ENCODE assay signal across 1 cellular context in the genomic region with DNA sequence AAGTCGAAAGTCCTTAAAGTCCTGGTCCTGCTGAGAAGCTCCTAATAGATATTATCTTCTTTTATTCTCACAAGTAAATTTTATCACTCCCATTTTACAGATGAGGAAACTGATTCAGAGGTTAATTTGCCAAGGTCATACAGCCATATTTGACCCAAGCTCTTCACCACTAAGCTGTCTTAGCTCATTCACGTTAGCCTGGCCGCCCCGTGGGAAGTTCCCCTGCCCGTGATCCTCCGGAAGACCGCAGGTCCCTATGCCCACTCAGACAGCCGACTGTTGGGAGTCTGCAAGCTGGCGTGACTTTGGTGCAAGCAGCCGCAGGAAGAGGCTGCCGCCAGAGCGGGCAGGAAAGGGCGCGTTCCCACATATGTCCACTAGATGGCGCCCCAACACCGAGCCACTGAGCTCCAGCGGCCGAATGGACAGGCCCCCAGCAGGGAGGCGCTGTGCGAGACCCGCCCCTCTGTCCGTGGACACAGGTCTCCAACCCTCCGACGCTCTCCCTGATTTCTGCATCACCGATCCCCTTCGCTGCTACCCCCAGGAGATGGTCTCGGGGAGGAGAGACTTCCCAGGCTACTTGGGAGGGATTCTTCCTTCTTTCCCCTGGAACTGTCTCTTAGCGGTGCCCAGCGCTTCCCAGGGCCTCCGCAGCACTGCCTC.
TF ChIP-seq lines count a peak whose summit lies in the region.

No MANE protein-coding gene starts in this region.

TF ChIP-seq in HepG2, 621 proteins besides CTCF, POLR2A, EP300 and RAD21 (continues in another document):
- TF ChIP-seq, protein P1, sequence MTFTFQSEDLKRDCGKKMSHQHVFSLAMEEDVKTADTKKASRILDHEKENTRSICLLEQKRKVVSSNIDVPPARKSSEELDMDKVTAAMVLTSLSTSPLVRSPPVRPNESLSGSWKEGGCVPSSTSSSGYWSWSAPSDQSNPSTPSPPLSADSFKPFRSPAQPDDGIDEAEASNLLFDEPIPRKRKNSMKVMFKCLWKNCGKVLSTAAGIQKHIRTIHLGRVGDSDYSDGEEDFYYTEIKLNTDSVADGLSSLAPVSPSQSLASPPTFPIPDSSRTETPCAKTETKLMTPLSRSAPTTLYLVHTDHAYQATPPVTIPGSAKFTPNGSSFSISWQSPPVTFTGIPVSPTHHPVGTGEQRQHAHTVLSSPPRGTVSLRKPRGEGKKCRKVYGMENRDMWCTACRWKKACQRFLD (CRISPR knock-in tag; IDR thresholded peaks at IDR 0.05; ENCODE audit: borderline replicate concordance): no peak
- TF ChIP-seq ZNF20 (CRISPR knock-in tag; IDR thresholded peaks at IDR 0.05) (no peak), HNRNPLL (IDR thresholded peaks at IDR 0.05; ENCODE audit: low read depth, low read length, poor library complexity, severe bottlenecking) (peak; percentile 18), MXD4 (CRISPR knock-in tag; IDR thresholded peaks at IDR 0.05) (no peak), PCBP2 (optimal IDR thresholded peaks at IDR 0.05; ENCODE audit: low read depth, low read length, poor library complexity, severe bottlenecking) (no peak), ZNF629 (CRISPR knock-in tag; conservative IDR thresholded peaks at IDR 0.05) (peak; percentile 83), NCOA5 (CRISPR knock-in tag; IDR thresholded peaks at IDR 0.05) (no peak), KDM3A (CRISPR knock-in tag; IDR thresholded peaks at IDR 0.05; ENCODE audit: low read depth) (peak; percentile 57; the same call in 1 of the 2 replicates), NONO (IDR thresholded peaks at IDR 0.05) (no peak), NONO (CRISPR knock-in tag; conservative IDR thresholded peaks at IDR 0.05) (peak; percentile 64), ZNF737 (CRISPR knock-in tag; IDR thresholded peaks at IDR 0.05; ENCODE audit: borderline replicate concordance) (no peak), ETV5 (CRISPR knock-in tag; IDR thresholded peaks at IDR 0.05; ENCODE audit: borderline replicate concordance) (0 out of 2 replicates have a peak, but pooled peaks have one; percentile 19), ZNF549 (CRISPR knock-in tag; IDR thresholded peaks at IDR 0.05) (no peak), ISX (CRISPR knock-in tag; conservative IDR thresholded peaks at IDR 0.05) (no peak), ZNF253 (CRISPR knock-in tag; IDR thresholded peaks at IDR 0.05; ENCODE audit: borderline replicate concordance) (no peak), HNF4A (CRISPR knock-in tag; IDR thresholded peaks at IDR 0.05) (no peak), HIVEP1 (CRISPR knock-in tag; IDR thresholded peaks at IDR 0.05) (no peak), ZNF326 (CRISPR knock-in tag; IDR thresholded peaks at IDR 0.05; ENCODE audit: borderline replicate concordance) (no peak), NFYC (CRISPR knock-in tag; IDR thresholded peaks at IDR 0.05) (no peak), REXO4 (CRISPR knock-in tag; IDR thresholded peaks at IDR 0.05; ENCODE audit: borderline replicate concordance) (no peak), ZNF17 (CRISPR knock-in tag; IDR thresholded peaks at IDR 0.05) (no peak), MBD4 (IDR thresholded peaks at IDR 0.05; ENCODE audit: borderline replicate concordance, low read length) (no peak), NFRKB (IDR thresholded peaks at IDR 0.05) (no peak), TOPORS (CRISPR knock-in tag; IDR thresholded peaks at IDR 0.05) (no peak), ZSCAN25 (CRISPR knock-in tag; IDR thresholded peaks at IDR 0.05) (no peak), POLR2G (IDR thresholded peaks at IDR 0.05; ENCODE audit: low read depth, low read length) (no peak), KLF6 (CRISPR knock-in tag; IDR thresholded peaks at IDR 0.05) (no peak)
- TF ChIP-seq, protein P2, sequence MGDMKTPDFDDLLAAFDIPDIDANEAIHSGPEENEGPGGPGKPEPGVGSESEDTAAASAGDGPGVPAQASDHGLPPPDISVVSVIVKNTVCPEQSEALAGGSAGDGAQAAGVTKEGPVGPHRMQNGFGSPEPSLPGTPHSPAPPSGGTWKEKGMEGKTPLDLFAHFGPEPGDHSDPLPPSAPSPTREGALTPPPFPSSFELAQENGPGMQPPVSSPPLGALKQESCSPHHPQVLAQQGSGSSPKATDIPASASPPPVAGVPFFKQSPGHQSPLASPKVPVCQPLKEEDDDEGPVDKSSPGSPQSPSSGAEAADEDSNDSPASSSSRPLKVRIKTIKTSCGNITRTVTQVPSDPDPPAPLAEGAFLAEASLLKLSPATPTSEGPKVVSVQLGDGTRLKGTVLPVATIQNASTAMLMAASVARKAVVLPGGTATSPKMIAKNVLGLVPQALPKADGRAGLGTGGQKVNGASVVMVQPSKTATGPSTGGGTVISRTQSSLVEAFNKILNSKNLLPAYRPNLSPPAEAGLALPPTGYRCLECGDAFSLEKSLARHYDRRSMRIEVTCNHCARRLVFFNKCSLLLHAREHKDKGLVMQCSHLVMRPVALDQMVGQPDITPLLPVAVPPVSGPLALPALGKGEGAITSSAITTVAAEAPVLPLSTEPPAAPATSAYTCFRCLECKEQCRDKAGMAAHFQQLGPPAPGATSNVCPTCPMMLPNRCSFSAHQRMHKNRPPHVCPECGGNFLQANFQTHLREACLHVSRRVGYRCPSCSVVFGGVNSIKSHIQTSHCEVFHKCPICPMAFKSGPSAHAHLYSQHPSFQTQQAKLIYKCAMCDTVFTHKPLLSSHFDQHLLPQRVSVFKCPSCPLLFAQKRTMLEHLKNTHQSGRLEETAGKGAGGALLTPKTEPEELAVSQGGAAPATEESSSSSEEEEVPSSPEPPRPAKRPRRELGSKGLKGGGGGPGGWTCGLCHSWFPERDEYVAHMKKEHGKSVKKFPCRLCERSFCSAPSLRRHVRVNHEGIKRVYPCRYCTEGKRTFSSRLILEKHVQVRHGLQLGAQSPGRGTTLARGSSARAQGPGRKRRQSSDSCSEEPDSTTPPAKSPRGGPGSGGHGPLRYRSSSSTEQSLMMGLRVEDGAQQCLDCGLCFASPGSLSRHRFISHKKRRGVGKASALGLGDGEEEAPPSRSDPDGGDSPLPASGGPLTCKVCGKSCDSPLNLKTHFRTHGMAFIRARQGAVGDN (CRISPR knock-in tag; IDR thresholded peaks at IDR 0.05): peak; percentile 60
- TF ChIP-seq, protein P3, sequence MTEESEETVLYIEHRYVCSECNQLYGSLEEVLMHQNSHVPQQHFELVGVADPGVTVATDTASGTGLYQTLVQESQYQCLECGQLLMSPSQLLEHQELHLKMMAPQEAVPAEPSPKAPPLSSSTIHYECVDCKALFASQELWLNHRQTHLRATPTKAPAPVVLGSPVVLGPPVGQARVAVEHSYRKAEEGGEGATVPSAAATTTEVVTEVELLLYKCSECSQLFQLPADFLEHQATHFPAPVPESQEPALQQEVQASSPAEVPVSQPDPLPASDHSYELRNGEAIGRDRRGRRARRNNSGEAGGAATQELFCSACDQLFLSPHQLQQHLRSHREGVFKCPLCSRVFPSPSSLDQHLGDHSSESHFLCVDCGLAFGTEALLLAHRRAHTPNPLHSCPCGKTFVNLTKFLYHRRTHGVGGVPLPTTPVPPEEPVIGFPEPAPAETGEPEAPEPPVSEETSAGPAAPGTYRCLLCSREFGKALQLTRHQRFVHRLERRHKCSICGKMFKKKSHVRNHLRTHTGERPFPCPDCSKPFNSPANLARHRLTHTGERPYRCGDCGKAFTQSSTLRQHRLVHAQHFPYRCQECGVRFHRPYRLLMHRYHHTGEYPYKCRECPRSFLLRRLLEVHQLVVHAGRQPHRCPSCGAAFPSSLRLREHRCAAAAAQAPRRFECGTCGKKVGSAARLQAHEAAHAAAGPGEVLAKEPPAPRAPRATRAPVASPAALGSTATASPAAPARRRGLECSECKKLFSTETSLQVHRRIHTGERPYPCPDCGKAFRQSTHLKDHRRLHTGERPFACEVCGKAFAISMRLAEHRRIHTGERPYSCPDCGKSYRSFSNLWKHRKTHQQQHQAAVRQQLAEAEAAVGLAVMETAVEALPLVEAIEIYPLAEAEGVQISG (CRISPR knock-in tag; IDR thresholded peaks at IDR 0.05): 0 out of 2 replicates have a peak, but pooled peaks have one; percentile 43
- TF ChIP-seq, protein P4, sequence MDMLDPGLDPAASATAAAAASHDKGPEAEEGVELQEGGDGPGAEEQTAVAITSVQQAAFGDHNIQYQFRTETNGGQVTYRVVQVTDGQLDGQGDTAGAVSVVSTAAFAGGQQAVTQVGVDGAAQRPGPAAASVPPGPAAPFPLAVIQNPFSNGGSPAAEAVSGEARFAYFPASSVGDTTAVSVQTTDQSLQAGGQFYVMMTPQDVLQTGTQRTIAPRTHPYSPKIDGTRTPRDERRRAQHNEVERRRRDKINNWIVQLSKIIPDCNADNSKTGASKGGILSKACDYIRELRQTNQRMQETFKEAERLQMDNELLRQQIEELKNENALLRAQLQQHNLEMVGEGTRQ (IDR thresholded peaks at IDR 0.05; ENCODE audit: low read depth, low read length): no peak
- TF ChIP-seq, protein P4 (CRISPR knock-in tag; IDR thresholded peaks at IDR 0.05; ENCODE audit: borderline replicate concordance): no peak
- TF ChIP-seq, protein P5, sequence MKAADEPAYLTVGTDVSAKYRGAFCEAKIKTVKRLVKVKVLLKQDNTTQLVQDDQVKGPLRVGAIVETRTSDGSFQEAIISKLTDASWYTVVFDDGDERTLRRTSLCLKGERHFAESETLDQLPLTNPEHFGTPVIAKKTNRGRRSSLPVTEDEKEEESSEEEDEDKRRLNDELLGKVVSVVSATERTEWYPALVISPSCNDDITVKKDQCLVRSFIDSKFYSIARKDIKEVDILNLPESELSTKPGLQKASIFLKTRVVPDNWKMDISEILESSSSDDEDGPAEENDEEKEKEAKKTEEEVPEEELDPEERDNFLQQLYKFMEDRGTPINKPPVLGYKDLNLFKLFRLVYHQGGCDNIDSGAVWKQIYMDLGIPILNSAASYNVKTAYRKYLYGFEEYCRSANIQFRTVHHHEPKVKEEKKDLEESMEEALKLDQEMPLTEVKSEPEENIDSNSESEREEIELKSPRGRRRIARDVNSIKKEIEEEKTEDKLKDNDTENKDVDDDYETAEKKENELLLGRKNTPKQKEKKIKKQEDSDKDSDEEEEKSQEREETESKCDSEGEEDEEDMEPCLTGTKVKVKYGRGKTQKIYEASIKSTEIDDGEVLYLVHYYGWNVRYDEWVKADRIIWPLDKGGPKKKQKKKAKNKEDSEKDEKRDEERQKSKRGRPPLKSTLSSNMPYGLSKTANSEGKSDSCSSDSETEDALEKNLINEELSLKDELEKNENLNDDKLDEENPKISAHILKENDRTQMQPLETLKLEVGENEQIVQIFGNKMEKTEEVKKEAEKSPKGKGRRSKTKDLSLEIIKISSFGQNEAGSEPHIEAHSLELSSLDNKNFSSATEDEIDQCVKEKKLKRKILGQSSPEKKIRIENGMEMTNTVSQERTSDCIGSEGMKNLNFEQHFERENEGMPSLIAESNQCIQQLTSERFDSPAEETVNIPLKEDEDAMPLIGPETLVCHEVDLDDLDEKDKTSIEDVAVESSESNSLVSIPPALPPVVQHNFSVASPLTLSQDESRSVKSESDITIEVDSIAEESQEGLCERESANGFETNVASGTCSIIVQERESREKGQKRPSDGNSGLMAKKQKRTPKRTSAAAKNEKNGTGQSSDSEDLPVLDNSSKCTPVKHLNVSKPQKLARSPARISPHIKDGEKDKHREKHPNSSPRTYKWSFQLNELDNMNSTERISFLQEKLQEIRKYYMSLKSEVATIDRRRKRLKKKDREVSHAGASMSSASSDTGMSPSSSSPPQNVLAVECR (CRISPR knock-in tag; IDR thresholded peaks at IDR 0.05; ENCODE audit: borderline replicate concordance): no peak; the same call in 1 of the 2 replicates
- TF ChIP-seq, protein P6, sequence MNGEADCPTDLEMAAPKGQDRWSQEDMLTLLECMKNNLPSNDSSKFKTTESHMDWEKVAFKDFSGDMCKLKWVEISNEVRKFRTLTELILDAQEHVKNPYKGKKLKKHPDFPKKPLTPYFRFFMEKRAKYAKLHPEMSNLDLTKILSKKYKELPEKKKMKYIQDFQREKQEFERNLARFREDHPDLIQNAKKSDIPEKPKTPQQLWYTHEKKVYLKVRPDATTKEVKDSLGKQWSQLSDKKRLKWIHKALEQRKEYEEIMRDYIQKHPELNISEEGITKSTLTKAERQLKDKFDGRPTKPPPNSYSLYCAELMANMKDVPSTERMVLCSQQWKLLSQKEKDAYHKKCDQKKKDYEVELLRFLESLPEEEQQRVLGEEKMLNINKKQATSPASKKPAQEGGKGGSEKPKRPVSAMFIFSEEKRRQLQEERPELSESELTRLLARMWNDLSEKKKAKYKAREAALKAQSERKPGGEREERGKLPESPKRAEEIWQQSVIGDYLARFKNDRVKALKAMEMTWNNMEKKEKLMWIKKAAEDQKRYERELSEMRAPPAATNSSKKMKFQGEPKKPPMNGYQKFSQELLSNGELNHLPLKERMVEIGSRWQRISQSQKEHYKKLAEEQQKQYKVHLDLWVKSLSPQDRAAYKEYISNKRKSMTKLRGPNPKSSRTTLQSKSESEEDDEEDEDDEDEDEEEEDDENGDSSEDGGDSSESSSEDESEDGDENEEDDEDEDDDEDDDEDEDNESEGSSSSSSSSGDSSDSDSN (CRISPR knock-in tag; IDR thresholded peaks at IDR 0.05): peak; percentile 46; the same call in 1 of the 2 replicates
- TF ChIP-seq, protein P7, sequence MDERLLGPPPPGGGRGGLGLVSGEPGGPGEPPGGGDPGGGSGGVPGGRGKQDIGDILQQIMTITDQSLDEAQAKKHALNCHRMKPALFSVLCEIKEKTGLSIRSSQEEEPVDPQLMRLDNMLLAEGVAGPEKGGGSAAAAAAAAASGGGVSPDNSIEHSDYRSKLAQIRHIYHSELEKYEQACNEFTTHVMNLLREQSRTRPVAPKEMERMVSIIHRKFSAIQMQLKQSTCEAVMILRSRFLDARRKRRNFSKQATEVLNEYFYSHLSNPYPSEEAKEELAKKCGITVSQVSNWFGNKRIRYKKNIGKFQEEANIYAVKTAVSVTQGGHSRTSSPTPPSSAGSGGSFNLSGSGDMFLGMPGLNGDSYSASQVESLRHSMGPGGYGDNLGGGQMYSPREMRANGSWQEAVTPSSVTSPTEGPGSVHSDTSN (CRISPR knock-in tag; IDR thresholded peaks at IDR 0.05): no peak
- TF ChIP-seq, protein P8, sequence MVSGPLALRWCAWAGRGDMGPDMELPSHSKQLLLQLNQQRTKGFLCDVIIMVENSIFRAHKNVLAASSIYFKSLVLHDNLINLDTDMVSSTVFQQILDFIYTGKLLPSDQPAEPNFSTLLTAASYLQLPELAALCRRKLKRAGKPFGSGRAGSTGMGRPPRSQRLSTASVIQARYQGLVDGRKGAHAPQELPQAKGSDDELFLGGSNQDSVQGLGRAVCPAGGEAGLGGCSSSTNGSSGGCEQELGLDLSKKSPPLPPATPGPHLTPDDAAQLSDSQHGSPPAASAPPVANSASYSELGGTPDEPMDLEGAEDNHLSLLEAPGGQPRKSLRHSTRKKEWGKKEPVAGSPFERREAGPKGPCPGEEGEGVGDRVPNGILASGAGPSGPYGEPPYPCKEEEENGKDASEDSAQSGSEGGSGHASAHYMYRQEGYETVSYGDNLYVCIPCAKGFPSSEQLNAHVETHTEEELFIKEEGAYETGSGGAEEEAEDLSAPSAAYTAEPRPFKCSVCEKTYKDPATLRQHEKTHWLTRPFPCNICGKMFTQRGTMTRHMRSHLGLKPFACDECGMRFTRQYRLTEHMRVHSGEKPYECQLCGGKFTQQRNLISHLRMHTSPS (CRISPR knock-in tag; IDR thresholded peaks at IDR 0.05; ENCODE audit: low read depth): no peak
